35 cellular contexts compared by ENCODE assay signal in genomic region chr4:74344031-74344430, GRCh38. TPM values are rescaled to one million over a fixed set of nuclear protein-coding genes. Genes with fewer than 3 reads are reported as not detected.
"Had no signal": no experiment of that assay in that cellular context is flagged by ENCODE, and none has a peak within 500 bp of the region (broad histone marks: within the 10 kb centered on the region; RNA-seq: fewer than 3 reads in every experiment).

No MANE protein-coding gene starts in this region.

- H3K27ac ChIP-seq: body of pancreas, brain microvascular endothelial cell, breast epithelium, cardiac muscle cell, VCaP had no signal

- DNase-seq: activated B cell treated with CpG ODN at 0.5 μM for 24 hours; activated CD4-positive, alpha-beta memory T cell treated with anti-CD3 and anti-CD28 coated beads for 36 hours; activated CD4-positive, alpha-beta T cell treated with anti-CD3 and anti-CD28 coated beads for 4 hours; activated CD4-positive, alpha-beta T cell treated with anti-CD3 and anti-CD28 coated beads, Interleukin-2, amount 10 ng/mL, durations not matched to agents 24 days and 14 days; activated CD4-positive, alpha-beta T cell treated with anti-CD3 and anti-CD28 coated beads, Interleukin-2, amount 50 U/mL, for 1 hour; activated CD4-positive, alpha-beta T cell treated with anti-CD3 and anti-CD28 coated beads, Interleukin-2, amount 50 U/mL, for 4 hours; activated CD4-positive, CD25-positive, alpha-beta regulatory T cell treated with anti-CD3 and anti-CD28 coated beads, Interleukin-2, amount 50 U/mL, for 72 hours; activated CD8-positive, alpha-beta memory T cell treated with anti-CD3 and anti-CD28 coated beads, Interleukin-2, amount 50 U/mL, for 4 hours; activated CD8-positive, alpha-beta T cell treated with anti-CD3 and anti-CD28 coated beads for 36 hours; activated gamma-delta T cell; activated naive CD4-positive, alpha-beta T cell treated with anti-CD3 and anti-CD28 coated beads, Interleukin-2, amount 10 ng/mL, durations not matched to agents 7 days and 5 days; activated naive CD4-positive, alpha-beta T cell treated with Interleukin-2 at 50 U/mL for 16 hours; activated naive CD8-positive, alpha-beta T cell treated with anti-CD3 and anti-CD28 coated beads, Interleukin-2, amount 10 ng/mL, durations not matched to agents 7 days and 5 days; activated naive CD8-positive, alpha-beta T cell treated with anti-CD3 and anti-CD28 coated beads, Interleukin-2, amount 50 U/mL, for 24 hours; activated T-cell treated with anti-CD3 and anti-CD28 coated beads for 4 hours; activated T-cell treated with anti-CD3 and anti-CD28 coated beads, Interleukin-2, amount 50 U/mL, for 1 hour; activated T-cell treated with anti-CD3 and anti-CD28 coated beads, Interleukin-2, amount 50 U/mL, for 4 hours; activated T-cell treated with anti-CD3 and anti-CD28 coated beads, Interleukin-2, amount 50 U/mL, for 72 hours; amygdala; anterior cingulate cortex; body of pancreas; brain microvascular endothelial cell; caudate nucleus; cerebellar nuclear complex; T-helper 1 cell; T-helper 9 cell had no signal

- ATAC-seq: activated CD8-positive, alpha-beta T cell treated with anti-CD3 and anti-CD28 coated beads for 36 hours; activated naive CD8-positive, alpha-beta T cell treated with anti-CD3 and anti-CD28 coated beads, Interleukin-2, amount 50 U/mL, for 24 hours; activated T-cell treated with anti-CD3 and anti-CD28 coated beads, Interleukin-2, amount 50 U/mL, for 4 hours; activated T-cell treated with anti-CD3 and anti-CD28 coated beads, Interleukin-2, amount 50 U/mL, for 72 hours; activated T-helper 17 cell treated with anti-CD3 and anti-CD28 coated beads, Interleukin-2, amount 50 U/mL, for 72 hours; body of pancreas had no signal

- H3K4me1 ChIP-seq: body of pancreas, breast epithelium had no signal

- FAIRE-seq: astrocyte, TTC549 had no signal

- H3K27me3 ChIP-seq: body of pancreas, brain microvascular endothelial cell, breast epithelium, cardiac muscle cell had no signal

- H3K4me3 ChIP-seq: body of pancreas, breast epithelium, cardiac muscle cell had no signal

- H3K36me3 ChIP-seq: brain microvascular endothelial cell, breast epithelium, cardiac muscle cell had no signal

RNA-seq across cellular contexts. Expression of gene EREG, which starts 20.9 kb away (rescaled TPM):
- total RNA-seq: activated B cell treated with CpG ODN at 0.5 μM for 24 hours; activated CD4-positive, alpha-beta memory T cell treated with anti-CD3 and anti-CD28 coated beads for 36 hours; activated CD4-positive, alpha-beta T cell treated with anti-CD3 and anti-CD28 coated beads, Interleukin-2, amount 10 ng/mL, durations not matched to agents 24 days and 14 days; activated CD8-positive, alpha-beta memory T cell treated with anti-CD3 and anti-CD28 coated beads for 36 hours; activated CD8-positive, alpha-beta T cell treated with anti-CD3 and anti-CD28 coated beads for 36 hours; activated naive CD8-positive, alpha-beta T cell treated with anti-CD3 and anti-CD28 coated beads, Interleukin-2, amount 10 ng/mL, durations not matched to agents 7 days and 5 days; activated T-helper 1 cell treated with anti-CD3 and anti-CD28 coated beads, Interleukin-12 subunit alpha, Interleukin-12 subunit beta, Interleukin-2, Interleukin-4 antibody, amounts not matched to agents 30 ng/mL and 10 ng/mL and 1 ng/mL, durations not matched to agents 14 hours and 24 hours and 36 hours; activated T-helper 17 cell treated with anti-CD3 and anti-CD28 coated beads, Interleukin-2, amount 50 U/mL, for 72 hours; body of pancreas; cardiac muscle cell; chondrocyte had no signal
- polyA plus RNA-seq: cardiac muscle cell had no signal

RNA-seq across cellular contexts. Expression of gene EPGN, which starts 35.8 kb away (rescaled TPM):
- total RNA-seq: activated B cell treated with CpG ODN at 0.5 μM for 24 hours; activated CD4-positive, alpha-beta memory T cell treated with anti-CD3 and anti-CD28 coated beads for 36 hours; activated CD4-positive, alpha-beta T cell treated with anti-CD3 and anti-CD28 coated beads, Interleukin-2, amount 10 ng/mL, durations not matched to agents 24 days and 14 days; activated CD8-positive, alpha-beta memory T cell treated with anti-CD3 and anti-CD28 coated beads for 36 hours; activated CD8-positive, alpha-beta T cell treated with anti-CD3 and anti-CD28 coated beads for 36 hours; activated naive CD8-positive, alpha-beta T cell treated with anti-CD3 and anti-CD28 coated beads, Interleukin-2, amount 10 ng/mL, durations not matched to agents 7 days and 5 days; activated T-helper 1 cell treated with anti-CD3 and anti-CD28 coated beads, Interleukin-12 subunit alpha, Interleukin-12 subunit beta, Interleukin-2, Interleukin-4 antibody, amounts not matched to agents 30 ng/mL and 10 ng/mL and 1 ng/mL, durations not matched to agents 14 hours and 24 hours and 36 hours; activated T-helper 17 cell treated with anti-CD3 and anti-CD28 coated beads, Interleukin-2, amount 50 U/mL, for 72 hours; body of pancreas; cardiac muscle cell had no signal
- polyA plus RNA-seq: cardiac muscle cell had no signal
